Comparison of ENCODE assay signal across 20 cellular contexts in genomic region chr15:70341566-70341965, GRCh38.
DNase-seq lines count a peak whose midpoint lies in the region; ATAC-seq, FAIRE-seq and TF ChIP-seq lines count a peak whose summit lies in the region.
"Had no signal": no experiment of that assay in that cellular context is flagged by ENCODE, and none has a peak within 500 bp of the region (broad histone marks: within the 10 kb centered on the region; RNA-seq: fewer than 3 reads in every experiment).

No MANE protein-coding gene starts in this region.

- H3K27me3 Mint-ChIP-seq in mesothelial cell of epicardium (ENCODE audit: low read depth) (no peaks in the 10 kb centered on the region), WTC11 (ENCODE audit: low read depth) (no peaks in the 10 kb centered on the region)
- no peaks in the 10 kb centered on the region for H3K27me3 Mint-ChIP-seq in stimulated activated memory B cell treated with anti-CD40 and anti-IgM and Interleukin-4, amounts not matched to agents 10 μg/mL and 1 μg/mL and 100 μg/mL, for 72 hours

- no peak overlapping the region for H3K4ac ChIP-seq in neuronal stem cell (ENCODE audit: low read length)

- H3K27ac ChIP-seq in coronary artery = no peak overlapping the region
- H3K27ac ChIP-seq in neuronal stem cell (replicated peaks; ENCODE audit: low read length) = no peak overlapping the region
- H3K27ac ChIP-seq: BLaER1 treated with 17β-estradiol and CSF1 and Interleukin-3, amounts not matched to agents 10 nM and 100 nM; GM23248; SK-N-MC had no signal

- no peaks in the 10 kb centered on the region for H3K4me1 ChIP-seq in neuronal stem cell (ENCODE audit: control insufficient read depth in 2 of 2, insufficient read depth in 1 of 2, low read depth in 1 of 2, low read length in 2 of 2)

- no peak overlapping the region for H4K91ac ChIP-seq in neuronal stem cell (ENCODE audit: low read depth, low read length, poor library complexity)

- H3K27me3 ChIP-seq in neuronal stem cell (ENCODE audit: control insufficient read depth in 3 of 3, insufficient read depth in 3 of 3, low read depth in 1 of 3, low read length in 3 of 3) = no peaks in the 10 kb centered on the region
- H3K27me3 ChIP-seq: BLaER1 treated with 17β-estradiol and CSF1 and Interleukin-3, amounts not matched to agents 10 nM and 100 nM had no signal

- H3K18ac ChIP-seq in neuronal stem cell (ENCODE audit: low read length) = no peak overlapping the region

- no peak overlapping the region for H3K4me3 Mint-ChIP-seq in mesothelial cell of epicardium
- H3K4me3 Mint-ChIP-seq in stimulated activated memory B cell treated with anti-CD40 and anti-IgM and Interleukin-4, amounts not matched to agents 10 μg/mL and 1 μg/mL and 100 μg/mL, for 72 hours = no peak overlapping the region
- no peak overlapping the region for H3K4me3 Mint-ChIP-seq in WTC11
- H3K4me3 Mint-ChIP-seq: CD8-positive, alpha-beta memory T cell had no signal

- peak; percentile 1 for DNase-seq in D341Med (ENCODE audit: low spot score)
- DNase-seq in coronary artery (ENCODE audit: low spot score) = peak; percentile 26
- no peak for DNase-seq in mesothelial cell of epicardium (ENCODE audit: low spot score in 2 of 2, unreplicated experiment in 2 of 2)
- DNase-seq in neuronal stem cell (ENCODE audit: low spot score) = no peak
- no peak for DNase-seq in WTC11 (ENCODE audit: low spot score)
- no peak for DNase-seq in GM10248 (ENCODE audit: extremely low spot score)
- DNase-seq in HTR-8/SVneo (ENCODE audit: insufficient read length, low spot score) = no peak
- DNase-seq: CD8-positive, alpha-beta memory T cell; DMS79; GM23248; NCI-H1092 treated with DMSO at 0.1 percent for 48 hours; NCI-H146; NCI-H2029 treated with DMSO at 0.1 percent for 48 hours; NCI-H2171; NCI-H69; SHP77 had no signal

- no peak overlapping the region for H4K8ac ChIP-seq in neuronal stem cell (ENCODE audit: low read depth, low read length)

- POLR2A ChIA-PET in WTC11 (lab: Charles Lee) = no interaction called here
- POLR2A ChIA-PET in GM10248 (lab: Yijun Ruan, JAX) = no interaction called here

- no peak overlapping the region for H2AFZ ChIP-seq in neuronal stem cell (ENCODE audit: low read length)
- H2AFZ ChIP-seq: GM23248 had no signal

- H3K9me3 Mint-ChIP-seq in mesothelial cell of epicardium (no peaks in the 10 kb centered on the region), WTC11 (peaks cover 2% of the 10 kb centered on the region; the same call in 1 of the 2 replicates)
- H3K9me3 Mint-ChIP-seq in stimulated activated memory B cell treated with anti-CD40 and anti-IgM and Interleukin-4, amounts not matched to agents 10 μg/mL and 1 μg/mL and 100 μg/mL, for 72 hours = no peaks in the 10 kb centered on the region

- TF ChIP-seq CTCF in coronary artery (IDR thresholded peaks at IDR 0.05) (no peak), mesothelial cell of epicardium (IDR thresholded peaks at IDR 0.05; ENCODE audit: unreplicated experiment) (no peak), WTC11 (IDR thresholded peaks at IDR 0.05) (no peak), GM10248 (IDR thresholded peaks at IDR 0.05; ENCODE audit: control extremely low read depth, extremely low read depth, low read depth, missing control alignments) (no peak)

- H3K27ac Mint-ChIP-seq in mesothelial cell of epicardium (peak overlapping the region; percentile 59), WTC11 (no peak overlapping the region)
- peak overlapping the region; percentile 13 for H3K27ac Mint-ChIP-seq in stimulated activated memory B cell treated with anti-CD40 and anti-IgM and Interleukin-4, amounts not matched to agents 10 μg/mL and 1 μg/mL and 100 μg/mL, for 72 hours
- H3K27ac Mint-ChIP-seq: CD8-positive, alpha-beta memory T cell had no signal

- no peak overlapping the region for H3K4me2 ChIP-seq in neuronal stem cell (ENCODE audit: insufficient read depth, low read length, poor library complexity, severe bottlenecking)
- H3K4me2 ChIP-seq: BLaER1 treated with 17β-estradiol and CSF1 and Interleukin-3, amounts not matched to agents 10 nM and 100 nM had no signal

- H2BK120ac ChIP-seq in neuronal stem cell (ENCODE audit: low read depth, low read length) = no peak overlapping the region

- no peak overlapping the region for H2BK5ac ChIP-seq in neuronal stem cell (ENCODE audit: low read length)

- no peak overlapping the region for H2BK12ac ChIP-seq in neuronal stem cell (ENCODE audit: low read length)

- H3K9me3 ChIP-seq in neuronal stem cell (replicated peaks in 1 of 2; ENCODE audit: control insufficient read depth in 2 of 2, insufficient read depth in 1 of 2, low read depth in 1 of 2, low read length in 2 of 2) = no peaks in the 10 kb centered on the region

- H3K4me3 ChIP-seq in coronary artery (no peak overlapping the region), neuronal stem cell (ENCODE audit: low read length in 2 of 2) (no peak overlapping the region)
- H3K4me3 ChIP-seq: BLaER1 treated with 17β-estradiol and CSF1 and Interleukin-3, amounts not matched to agents 10 nM and 100 nM; GM23248; K562; SK-N-MC had no signal

- no peak for FAIRE-seq in HTR-8/SVneo (lab: Jason Lieb, UNC)
- FAIRE-seq: K562 had no signal

- no peak for ATAC-seq in stimulated activated memory B cell treated with anti-CD40 and anti-IgM and Interleukin-4, amounts not matched to agents 10 μg/mL and 1 μg/mL and 100 μg/mL, for 72 hours
- ATAC-seq in WTC11 = no peak
- ATAC-seq: K562 had no signal

- H3K4me1 Mint-ChIP-seq in mesothelial cell of epicardium (peaks cover 66% of the 10 kb centered on the region), WTC11 (no peaks in the 10 kb centered on the region)
- peaks cover 6% of the 10 kb centered on the region for H3K4me1 Mint-ChIP-seq in stimulated activated memory B cell treated with anti-CD40 and anti-IgM and Interleukin-4, amounts not matched to agents 10 μg/mL and 1 μg/mL and 100 μg/mL, for 72 hours
- H3K4me1 Mint-ChIP-seq: CD8-positive, alpha-beta memory T cell had no signal

- no peaks in the 10 kb centered on the region for H3K36me3 Mint-ChIP-seq in mesothelial cell of epicardium
- H3K36me3 Mint-ChIP-seq in stimulated activated memory B cell treated with anti-CD40 and anti-IgM and Interleukin-4, amounts not matched to agents 10 μg/mL and 1 μg/mL and 100 μg/mL, for 72 hours = no peaks in the 10 kb centered on the region
- no peaks in the 10 kb centered on the region for H3K36me3 Mint-ChIP-seq in WTC11
- H3K36me3 Mint-ChIP-seq: CD8-positive, alpha-beta memory T cell had no signal

- H2AK5ac ChIP-seq in neuronal stem cell (ENCODE audit: low read depth, low read length) = no peak overlapping the region

- CTCF ChIA-PET in WTC11 (lab: Charles Lee) (no interaction called here), GM10248 (lab: Yijun Ruan, JAX) (no interaction called here)

- H2BK15ac ChIP-seq in neuronal stem cell (ENCODE audit: low read length) = no peak overlapping the region

- no peak overlapping the region for H3K14ac ChIP-seq in neuronal stem cell (ENCODE audit: low read length)

- H3K79me1 ChIP-seq in neuronal stem cell (ENCODE audit: low read depth, low read length) = no peaks in the 10 kb centered on the region

- H3K23ac ChIP-seq in neuronal stem cell (ENCODE audit: low read depth, low read length, poor library complexity) = no peak overlapping the region

- H3K9ac ChIP-seq in neuronal stem cell (ENCODE audit: low read depth, low read length, poor library complexity) = no peak overlapping the region
- H3K9ac ChIP-seq: BLaER1 treated with 17β-estradiol and CSF1 and Interleukin-3, amounts not matched to agents 10 nM and 100 nM; GM23248 had no signal

- no CpG with 5 or more reads among the region's 5 CpGs for WGBS in neuronal stem cell (ENCODE audit: extremely low coverage in 2 of 2, insufficient read length in 2 of 2, insufficient replicate concordance in 1 of 2), 2 donors

- no peaks in the 10 kb centered on the region for H3K36me3 ChIP-seq in neuronal stem cell (replicated peaks in 1 of 2; ENCODE audit: control insufficient read depth in 2 of 2, insufficient read depth in 2 of 2, low read length in 2 of 2)
- H3K36me3 ChIP-seq: BLaER1 treated with 17β-estradiol and CSF1 and Interleukin-3, amounts not matched to agents 10 nM and 100 nM had no signal

TF ChIP-seq in WTC11, 78 proteins besides CTCF, POLR2A, EP300 and RAD21 (continues in another document):
- TF ChIP-seq OVOL2 (CRISPR knock-in tag; IDR thresholded peaks at IDR 0.05; ENCODE audit: borderline replicate concordance) = no peak
- TF ChIP-seq MLX (CRISPR knock-in tag; IDR thresholded peaks at IDR 0.05) = no peak
- TF ChIP-seq, protein P1, sequence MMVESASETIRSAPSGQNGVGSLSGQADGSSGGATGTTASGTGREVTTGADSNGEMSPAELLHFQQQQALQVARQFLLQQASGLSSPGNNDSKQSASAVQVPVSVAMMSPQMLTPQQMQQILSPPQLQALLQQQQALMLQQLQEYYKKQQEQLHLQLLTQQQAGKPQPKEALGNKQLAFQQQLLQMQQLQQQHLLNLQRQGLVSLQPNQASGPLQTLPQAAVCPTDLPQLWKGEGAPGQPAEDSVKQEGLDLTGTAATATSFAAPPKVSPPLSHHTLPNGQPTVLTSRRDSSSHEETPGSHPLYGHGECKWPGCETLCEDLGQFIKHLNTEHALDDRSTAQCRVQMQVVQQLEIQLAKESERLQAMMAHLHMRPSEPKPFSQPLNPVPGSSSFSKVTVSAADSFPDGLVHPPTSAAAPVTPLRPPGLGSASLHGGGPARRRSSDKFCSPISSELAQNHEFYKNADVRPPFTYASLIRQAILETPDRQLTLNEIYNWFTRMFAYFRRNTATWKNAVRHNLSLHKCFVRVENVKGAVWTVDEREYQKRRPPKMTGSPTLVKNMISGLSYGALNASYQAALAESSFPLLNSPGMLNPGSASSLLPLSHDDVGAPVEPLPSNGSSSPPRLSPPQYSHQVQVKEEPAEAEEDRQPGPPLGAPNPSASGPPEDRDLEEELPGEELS (CRISPR knock-in tag; IDR thresholded peaks at IDR 0.05) = no peak
- TF ChIP-seq, protein P2, sequence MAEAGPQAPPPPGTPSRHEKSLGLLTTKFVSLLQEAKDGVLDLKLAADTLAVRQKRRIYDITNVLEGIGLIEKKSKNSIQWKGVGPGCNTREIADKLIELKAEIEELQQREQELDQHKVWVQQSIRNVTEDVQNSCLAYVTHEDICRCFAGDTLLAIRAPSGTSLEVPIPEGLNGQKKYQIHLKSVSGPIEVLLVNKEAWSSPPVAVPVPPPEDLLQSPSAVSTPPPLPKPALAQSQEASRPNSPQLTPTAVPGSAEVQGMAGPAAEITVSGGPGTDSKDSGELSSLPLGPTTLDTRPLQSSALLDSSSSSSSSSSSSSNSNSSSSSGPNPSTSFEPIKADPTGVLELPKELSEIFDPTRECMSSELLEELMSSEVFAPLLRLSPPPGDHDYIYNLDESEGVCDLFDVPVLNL (CRISPR knock-in tag; IDR thresholded peaks at IDR 0.05; ENCODE audit: borderline replicate concordance, low read depth) = no peak
- no peak for TF ChIP-seq SMAD4 (CRISPR knock-in tag; IDR thresholded peaks at IDR 0.05)
- TF ChIP-seq IRF2 (CRISPR knock-in tag; IDR thresholded peaks at IDR 0.05; ENCODE audit: borderline replicate concordance, low read depth) = no peak

Comparison
In these comparisons a context has a peak if more than half of its experiments do, and no peak if none do; other contexts are left out.
1. DNase-seq: peak in D341Med (single experiment) and coronary artery (single experiment); none in mesothelial cell of epicardium (0 of 2), neuronal stem cell (single experiment), WTC11 (single experiment), GM10248 (single experiment) and HTR-8/SVneo (single experiment).